ENCODE assay signal across 10 cellular contexts in the genomic region with DNA sequence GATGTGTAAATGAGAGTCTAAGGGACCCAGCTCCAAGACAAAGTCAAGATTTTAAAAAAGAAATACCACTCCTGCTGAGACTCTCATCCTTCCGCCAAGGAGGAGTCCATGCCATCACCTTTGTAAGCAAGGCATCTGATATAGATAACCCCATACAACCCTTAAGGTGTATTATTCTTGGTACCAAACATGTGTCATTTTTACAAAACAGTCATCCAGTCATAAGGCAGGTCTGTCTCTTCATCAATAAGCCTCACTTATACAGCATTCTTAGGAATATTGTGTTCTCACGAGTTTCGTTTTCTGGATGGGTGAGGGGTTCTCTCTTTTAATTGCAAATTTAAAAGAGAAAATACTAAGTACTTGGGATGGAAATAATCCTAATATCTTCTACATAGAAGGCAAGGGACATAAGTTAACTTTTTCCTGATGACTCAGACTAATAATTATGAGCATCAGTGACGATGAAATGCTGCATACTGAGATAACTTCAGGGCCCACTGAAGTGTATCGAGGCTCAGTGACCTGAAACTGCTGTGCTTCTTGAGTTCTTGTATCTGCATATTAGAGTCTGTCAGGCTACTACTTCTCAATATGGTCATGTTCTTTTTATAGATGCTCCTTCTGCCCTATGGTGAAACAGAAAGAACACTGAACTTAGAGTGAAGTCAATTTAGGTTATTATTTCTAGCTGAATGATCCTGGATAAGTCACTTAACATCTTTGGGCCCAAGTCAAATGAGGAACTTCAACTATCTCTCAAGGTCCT.
DNase-seq lines count a peak whose midpoint lies in the region; ATAC-seq and TF ChIP-seq lines count a peak whose summit lies in the region.
"Had no signal": no experiment of that assay in that cellular context is flagged by ENCODE, and none has a peak within 500 bp of the region (broad histone marks: within the 10 kb centered on the region; RNA-seq: fewer than 3 reads in every experiment).

No MANE protein-coding gene starts in this region.

- peak; percentile 57 for DNase-seq in GM20000 (ENCODE audit: low spot score)
- DNase-seq in choroid plexus epithelial cell (ENCODE audit: low read depth): peak; percentile 17
- no peak for DNase-seq in SKM-1 treated with dmso at 0.1 percent for 144 hours (lab: John Stamatoyannopoulos, UW; ENCODE audit: unreplicated experiment)
- DNase-seq in cerebellum (ENCODE audit: low spot score): no peak
- no peak for DNase-seq in cerebellar nuclear complex (lab: John Stamatoyannopoulos, UW)
- DNase-seq in NK-92 (lab: John Stamatoyannopoulos, UW; ENCODE audit: unreplicated experiment): no peak
- DNase-seq: head of caudate nucleus had no signal

- peak; percentile 100 for ATAC-seq in GM18502 (IDR thresholded peaks at IDR 0.05; ENCODE audit: poor library complexity, unreplicated experiment)
- ATAC-seq in HG03064 (IDR thresholded peaks at IDR 0.05; ENCODE audit: low read depth, unreplicated experiment): peak; percentile 100
- ATAC-seq: K562 had no signal

- TF ChIP-seq CTCF in GM20000 (IDR thresholded peaks at IDR 0.05; ENCODE audit: extremely low read depth, missing control alignments): no peak
- no peak for TF ChIP-seq CTCF in choroid plexus epithelial cell (conservative IDR thresholded peaks at IDR 0.05; ENCODE audit: low read depth, low read length)

- no peak overlapping the region for H3K4me3 ChIP-seq in choroid plexus epithelial cell (ENCODE audit: low read depth, low read length)
- H3K4me3 ChIP-seq: K562 had no signal

Comparison
In these comparisons a context has a peak if more than half of its experiments do, and no peak if none do; other contexts are left out.
1. DNase-seq: peak in GM20000 (single experiment) and choroid plexus epithelial cell (single experiment); none in SKM-1 treated with dmso at 0.1 percent for 144 hours (single experiment), cerebellum (single experiment), cerebellar nuclear complex (0 of 2) and NK-92 (single experiment).